Comparison of ENCODE assay signal across 8 cellular contexts in the genomic region with DNA sequence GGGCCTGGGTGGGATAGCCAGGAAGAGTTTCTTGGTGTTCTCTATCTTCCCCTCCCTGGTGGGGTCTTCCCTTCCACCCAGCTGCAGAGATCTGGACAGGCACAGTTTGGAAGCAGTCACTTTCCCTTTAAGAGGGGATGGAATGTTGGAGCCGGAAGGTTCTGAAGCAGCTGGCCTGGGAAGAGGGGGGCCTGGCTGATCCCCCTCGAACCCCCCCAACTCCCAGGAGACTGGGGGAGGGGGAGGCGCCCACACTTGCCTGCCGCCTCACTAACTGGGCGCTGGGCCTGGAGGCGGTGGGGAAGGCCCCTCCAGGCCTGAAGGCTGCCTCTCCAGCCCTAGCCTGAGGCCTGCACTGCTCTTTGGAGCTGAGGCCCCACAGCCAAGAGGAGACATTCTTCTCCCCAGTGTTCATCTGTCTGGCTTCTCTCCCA. TPM values are rescaled to one million over a fixed set of nuclear protein-coding genes. Genes with fewer than 3 reads are reported as not detected.
DNase-seq lines count a peak whose midpoint lies in the region; TF ChIP-seq lines count a peak whose summit lies in the region.

No MANE protein-coding gene starts in this region.

- no peak for TF ChIP-seq CTCF in prostate gland (IDR thresholded peaks at IDR 0.05)
- no peak for TF ChIP-seq CTCF in GM10266 (IDR thresholded peaks at IDR 0.05; ENCODE audit: control insufficient read depth, insufficient read depth, low read depth, missing control alignments)

- peak; percentile 34 for DNase-seq in DMS 273 treated with DMSO at 0.1 percent for 48 hours (lab: John Stamatoyannopoulos, UW)
- peak in 52 of 58 donors; percentile 6 to 71 (median 41) for DNase-seq in anterior cingulate cortex (lab: John Stamatoyannopoulos, UW)
- peak; percentile 76 for DNase-seq in hepatic stellate cell (ENCODE audit: low spot score)
- peak; percentile 23 for DNase-seq in prostate gland (ENCODE audit: low spot score)
- DNase-seq in HPDE6-E6E7 (ENCODE audit: extremely low spot score), result no peak
- DNase-seq in SHP77 (lab: John Stamatoyannopoulos, UW), result no peak
- no peak for DNase-seq in GM10266 (ENCODE audit: extremely low spot score)

- H3K4me3 ChIP-seq in prostate gland, result peak overlapping the region; percentile 78 to 81

- H3K27ac ChIP-seq in KOPT-K1 (ENCODE audit: low read depth, low read length, poor library complexity, severe bottlenecking) (peak overlapping the region; percentile 66), prostate gland (peak overlapping the region; percentile 84 to 91)

- intact Hi-C loops in prostate gland (cut with DNase I), result no loop called here

- H3K36me3 ChIP-seq in KOPT-K1 (ENCODE audit: insufficient read depth, low read length) (no peaks in the 10 kb centered on the region), prostate gland (no peaks in the 10 kb centered on the region)

- TF ChIP-seq POLR2A in prostate gland (IDR thresholded peaks at IDR 0.05), result no peak

- peaks cover 13% of the 10 kb centered on the region for H3K4me1 ChIP-seq in prostate gland (replicated peaks)

- WGBS in prostate gland, result 0% methylated on average over 4 of the region's 6 CpGs

- H3K27me3 ChIP-seq in prostate gland (replicated peaks; ENCODE audit: insufficient read depth), result no peaks in the 10 kb centered on the region

- H3K9me3 ChIP-seq in KOPT-K1 (ENCODE audit: insufficient read depth, low read length, poor library complexity, severe bottlenecking) (no peaks in the 10 kb centered on the region), prostate gland (no peaks in the 10 kb centered on the region)

RNA-seq across cellular contexts. Expression of gene DVL3, which starts 1.4 kb away (rescaled TPM):
- 10 to 100 TPM; 61.7 to 95.1 TPM for total RNA-seq in prostate gland

RNA-seq across cellular contexts. Expression of gene AP2M1, which starts 18.1 kb away (rescaled TPM):
- 100 to 1,000 TPM; 183 to 307 TPM for total RNA-seq in prostate gland

RNA-seq across cellular contexts. Expression of gene EIF2B5, which starts 21.4 kb away (rescaled TPM):
- 10 to 100 TPM; 54.9 to 61.5 TPM for total RNA-seq in prostate gland

RNA-seq across cellular contexts. Expression of gene ABCF3, which starts 29.5 kb away (rescaled TPM):
- total RNA-seq in prostate gland, result 100 to 1,000 TPM in 1 of 2 donors, 10 to 100 TPM in 1; 62.9 to 103 TPM

RNA-seq across cellular contexts. Expression of gene HTR3E, which starts 59.7 kb away (rescaled TPM):
- not detected for total RNA-seq in prostate gland

Comparison
In these comparisons a context has a peak if more than half of its experiments do, and no peak if none do; other contexts are left out.
1. DNase-seq: peak in DMS 273 treated with DMSO at 0.1 percent for 48 hours (single experiment), anterior cingulate cortex (52 of 58), hepatic stellate cell (single experiment) and prostate gland (single experiment); none in HPDE6-E6E7 (single experiment), SHP77 (0 of 2) and GM10266 (single experiment).